ENCODE assay signal across 1 cellular context in genomic region chr1:214967865-214968575, GRCh38.
TF ChIP-seq lines count a peak whose summit lies in the region.

No MANE protein-coding gene starts in this region.

TF ChIP-seq in SK-N-SH, 30 proteins besides CTCF, POLR2A, EP300 and RAD21 (continued from another document):
- TF ChIP-seq PBX3 (IDR thresholded peaks at IDR 0.05), result peak; percentile 69
- TF ChIP-seq FOSL2 (IDR thresholded peaks at IDR 0.05; ENCODE audit: borderline replicate concordance, low read depth), result peak; percentile 54; the same call in 1 of the 2 replicates
- TF ChIP-seq NFIC (IDR thresholded peaks at IDR 0.05; ENCODE audit: borderline replicate concordance), result peak; percentile 55; the same call in 1 of the 2 replicates
- TF ChIP-seq, protein P1, sequence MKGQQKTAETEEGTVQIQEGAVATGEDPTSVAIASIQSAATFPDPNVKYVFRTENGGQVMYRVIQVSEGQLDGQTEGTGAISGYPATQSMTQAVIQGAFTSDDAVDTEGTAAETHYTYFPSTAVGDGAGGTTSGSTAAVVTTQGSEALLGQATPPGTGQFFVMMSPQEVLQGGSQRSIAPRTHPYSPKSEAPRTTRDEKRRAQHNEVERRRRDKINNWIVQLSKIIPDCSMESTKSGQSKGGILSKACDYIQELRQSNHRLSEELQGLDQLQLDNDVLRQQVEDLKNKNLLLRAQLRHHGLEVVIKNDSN (IDR thresholded peaks at IDR 0.05; ENCODE audit: borderline replicate concordance, low read depth), result no peak
- no peak for TF ChIP-seq GATA2 (CRISPR knock-in tag; IDR thresholded peaks at IDR 0.05)
- TF ChIP-seq IRF3 (IDR thresholded peaks at IDR 0.05; ENCODE audit: low read depth, low read length), result no peak
